In genomic region chr3:148809835-148810234, GRCh38 we compare ENCODE assay signal across 12 cellular contexts. TPM values are rescaled to one million over a fixed set of nuclear protein-coding genes. Genes with fewer than 3 reads are reported as not detected.
"Had no signal": no experiment of that assay in that cellular context is flagged by ENCODE, and none has a peak within 500 bp of the region (broad histone marks: within the 10 kb centered on the region; RNA-seq: fewer than 3 reads in every experiment).

No MANE protein-coding gene starts in this region.

- H3K36me3 ChIP-seq: HAP-1 had no signal

- DNase-seq: GM23248, GOT3, H7, H9, HCEC 1CT, HFFc6 had no signal

- H3K9me3 ChIP-seq: HAP-1 had no signal

- H3K4me1 ChIP-seq: HAP-1 had no signal

- FAIRE-seq: H1, H54 had no signal

- H3K27ac ChIP-seq: GM23248 had no signal

- H3K4me3 ChIP-seq: GM23248, GM23338, HAP-1 had no signal

- ATAC-seq: GM23338, HCT116 had no signal

RNA-seq across cellular contexts. Expression of gene CPB1, which starts 17.8 kb away (rescaled TPM):
- total RNA-seq: GM23248, GM23338, H1, H4, H9, HFFc6 had no signal
- polyA plus RNA-seq: GM23248, GM23338, H1 had no signal

RNA-seq across cellular contexts. Expression of gene CPA3, which starts 55.3 kb away (rescaled TPM):
- total RNA-seq: GM23248, GM23338, H1, H4, H7, H9 had no signal
- polyA plus RNA-seq: GM23248, GM23338, H1 had no signal
